21 cellular contexts compared by ENCODE assay signal in genomic region chr5:125235995-125236394, GRCh38.
"Had no signal": no experiment of that assay in that cellular context is flagged by ENCODE, and none has a peak within 500 bp of the region (broad histone marks: within the 10 kb centered on the region; RNA-seq: fewer than 3 reads in every experiment).

No MANE protein-coding gene starts in this region.

- H3K4me3 Mint-ChIP-seq: activated naive CD8-positive, alpha-beta T cell; activated T-cell treated with anti-CD3 and anti-CD28 coated beads, Interleukin-2, amount 50 U/mL, for 24 hours; activated T-helper 17 cell treated with anti-CD3 and anti-CD28 coated beads, Interleukin-2, amount 50 U/mL, for 72 hours; central memory CD8-positive, alpha-beta T cell; natural killer cell treated with Interleukin-12 subunit alpha and Interleukin-12 subunit beta and Interleukin-15 and Interleukin-18, amount 100 ng/mL, for 72 hours; stimulated activated naive B cell treated with anti-CD40 and anti-IgM and Interleukin-4, amounts not matched to agents 10 μg/mL and 1 μg/mL and 100 μg/mL, for 72 hours had no signal

- ATAC-seq: activated T-helper 17 cell treated with anti-CD3 and anti-CD28 coated beads, Interleukin-2, amount 50 U/mL, for 72 hours; gastroesophageal sphincter; natural killer cell treated with Interleukin-12 subunit alpha and Interleukin-12 subunit beta and Interleukin-15 and Interleukin-18, amount 100 ng/mL, for 72 hours; stimulated activated naive B cell treated with anti-CD40 and anti-IgM and Interleukin-4, amounts not matched to agents 10 μg/mL and 1 μg/mL and 100 μg/mL, for 72 hours had no signal

- H3K4me2 ChIP-seq: smooth muscle cell had no signal

- H3K27me3 ChIP-seq: adrenal gland, ascending aorta, breast epithelium, esophagus squamous epithelium, gastroesophageal sphincter, heart right ventricle, sigmoid colon, uterus had no signal

- H3K36me3 ChIP-seq: adrenal gland, ascending aorta, breast epithelium, esophagus squamous epithelium, gastroesophageal sphincter, heart right ventricle, sigmoid colon, uterus had no signal

- H3K9me3 Mint-ChIP-seq: central memory CD8-positive, alpha-beta T cell; stimulated activated naive B cell treated with anti-CD40 and anti-IgM and Interleukin-4, amounts not matched to agents 10 μg/mL and 1 μg/mL and 100 μg/mL, for 72 hours had no signal

- H3K4me1 Mint-ChIP-seq: activated T-helper 17 cell treated with anti-CD3 and anti-CD28 coated beads, Interleukin-2, amount 50 U/mL, for 72 hours; central memory CD8-positive, alpha-beta T cell had no signal

- H3K36me3 Mint-ChIP-seq: activated naive CD8-positive, alpha-beta T cell; natural killer cell treated with Interleukin-12 subunit alpha and Interleukin-12 subunit beta and Interleukin-15 and Interleukin-18, amount 100 ng/mL, for 72 hours; stimulated activated naive B cell treated with anti-CD40 and anti-IgM and Interleukin-4, amounts not matched to agents 10 μg/mL and 1 μg/mL and 100 μg/mL, for 72 hours had no signal

- H3K27ac ChIP-seq: adrenal gland, ascending aorta, breast epithelium, coronary artery, esophagus squamous epithelium, gastroesophageal sphincter, heart right ventricle, parathyroid adenoma, sigmoid colon, uterus had no signal

- DNase-seq: activated naive CD4-positive, alpha-beta T cell; activated T-cell treated with anti-CD3 and anti-CD28 coated beads, Interleukin-2, amount 50 U/mL, for 24 hours; adrenal gland; esophagus squamous epithelium; heart right ventricle; sigmoid colon; stimulated activated CD4-positive, alpha-beta T cell treated with anti-CD3 and anti-CD28 coated beads, Interleukin-15, amount 100 ng/mL, for 24 hours; stimulated activated naive B cell treated with anti-CD40 and anti-IgM and Interleukin-4, amounts not matched to agents 10 μg/mL and 1 μg/mL and 100 μg/mL, for 72 hours; T-helper 1 cell; trophoblast cell; uterus had no signal

- H3K4me1 ChIP-seq: adrenal gland, ascending aorta, breast epithelium, gastroesophageal sphincter, parathyroid adenoma, sigmoid colon, uterus had no signal

- H2AFZ ChIP-seq: parathyroid adenoma had no signal

- H3K79me2 ChIP-seq: parathyroid adenoma had no signal

- H3K9ac ChIP-seq: parathyroid adenoma had no signal

- H3K9me3 ChIP-seq: ascending aorta, breast epithelium, esophagus squamous epithelium, gastroesophageal sphincter, heart right ventricle, sigmoid colon, uterus had no signal

- H3K27ac Mint-ChIP-seq: activated naive CD8-positive, alpha-beta T cell; activated T-cell treated with anti-CD3 and anti-CD28 coated beads, Interleukin-2, amount 50 U/mL, for 24 hours; activated T-helper 17 cell treated with anti-CD3 and anti-CD28 coated beads, Interleukin-2, amount 50 U/mL, for 72 hours; natural killer cell treated with Interleukin-12 subunit alpha and Interleukin-12 subunit beta and Interleukin-15 and Interleukin-18, amount 100 ng/mL, for 72 hours; stimulated activated naive B cell treated with anti-CD40 and anti-IgM and Interleukin-4, amounts not matched to agents 10 μg/mL and 1 μg/mL and 100 μg/mL, for 72 hours had no signal

- H3K27me3 Mint-ChIP-seq: activated naive CD8-positive, alpha-beta T cell; activated T-cell treated with anti-CD3 and anti-CD28 coated beads, Interleukin-2, amount 50 U/mL, for 24 hours; activated T-helper 17 cell treated with anti-CD3 and anti-CD28 coated beads, Interleukin-2, amount 50 U/mL, for 72 hours; central memory CD8-positive, alpha-beta T cell; stimulated activated naive B cell treated with anti-CD40 and anti-IgM and Interleukin-4, amounts not matched to agents 10 μg/mL and 1 μg/mL and 100 μg/mL, for 72 hours had no signal

- H3K4me3 ChIP-seq: adrenal gland, ascending aorta, breast epithelium, coronary artery, esophagus squamous epithelium, gastroesophageal sphincter, heart right ventricle, sigmoid colon, smooth muscle cell, uterus had no signal
